ENCODE assay signal across 10 cellular contexts in the genomic region with DNA sequence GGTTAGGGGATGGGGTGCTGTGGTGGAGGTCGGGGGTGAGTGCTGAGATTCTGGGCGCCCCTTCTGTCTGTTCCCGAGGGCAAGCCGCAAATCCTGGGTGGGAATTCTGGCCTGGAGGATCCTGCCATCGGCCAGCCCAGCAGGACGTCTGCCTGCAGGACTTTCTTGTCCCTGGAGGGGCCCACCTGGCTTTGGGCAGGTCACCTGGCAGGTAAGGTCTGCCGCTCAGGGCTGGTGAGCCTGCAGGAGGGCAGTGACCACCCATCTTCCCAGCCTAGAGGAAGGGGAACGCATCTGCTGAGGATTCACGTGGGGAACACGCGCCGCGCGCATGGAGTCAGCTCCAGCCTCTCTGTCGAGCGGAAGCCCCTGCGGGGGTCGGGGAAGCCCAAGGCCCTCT.
"Had no signal": no experiment of that assay in that cellular context is flagged by ENCODE, and none has a peak within 500 bp of the region (broad histone marks: within the 10 kb centered on the region; RNA-seq: fewer than 3 reads in every experiment).

No MANE protein-coding gene starts in this region.

- H3K36me3 ChIP-seq: cardiac muscle cell, tibial nerve had no signal

- H3K4me1 ChIP-seq: tibial nerve had no signal

- H3K27me3 ChIP-seq: cardiac muscle cell had no signal

- H3K9me3 ChIP-seq: tibial nerve had no signal

- DNase-seq: activated CD4-positive, alpha-beta T cell treated with anti-CD3 and anti-CD28 coated beads for 36 hours; activated CD8-positive, alpha-beta memory T cell treated with anti-CD3 and anti-CD28 coated beads, Interleukin-2, amount 50 U/mL, for 4 hours; activated CD8-positive, alpha-beta T cell treated with anti-CD3 and anti-CD28 coated beads for 36 hours; activated naive CD4-positive, alpha-beta T cell treated with Interleukin-2 at 50 U/mL for 16 hours; activated T-cell treated with anti-CD3 and anti-CD28 coated beads, Interleukin-2, amount 50 U/mL, for 72 hours; naive B cell; posterior cingulate gyrus had no signal

- H3K27ac ChIP-seq: cardiac muscle cell, hepatocyte, tibial nerve had no signal

- H3K4me3 ChIP-seq: cardiac muscle cell, hepatocyte, tibial nerve had no signal
